In genomic region chr1:38138498-38139233, GRCh38 we compare ENCODE assay signal across 8 cellular contexts.
DNase-seq lines count a peak whose midpoint lies in the region; ATAC-seq and TF ChIP-seq lines count a peak whose summit lies in the region.

No MANE protein-coding gene starts in this region.

- BruUV-seq in PC-9 (replicated peaks; lab: Mats Ljungman, UMichigan), result no TSS peak

- peaks cover 24% of the 10 kb centered on the region for H3F3A ChIP-seq in PC-9 (ENCODE audit: insufficient read depth, low read depth)

- H3K4me3 ChIP-seq in PC-9 (no peak overlapping the region; the same call in 1 of the 2 replicates), fibroblast of lung (replicated peaks in 1 of 4; ENCODE audit: control extremely low read depth in 1 of 4, insufficient read depth in 1 of 4, low read depth in 3 of 4, low read length in 4 of 4) (no peak overlapping the region)

- H4K20me1 ChIP-seq in PC-9 (ENCODE audit: insufficient read depth) (no peaks in the 10 kb centered on the region), fibroblast of lung (ENCODE audit: control insufficient read depth, extremely low read depth, insufficient read depth, low read length) (no peaks in the 10 kb centered on the region)

- H3K36me3 ChIP-seq in PC-9 (ENCODE audit: low read depth) (no peaks in the 10 kb centered on the region), fibroblast of lung (ENCODE audit: control insufficient read depth, insufficient read depth, low read length) (no peaks in the 10 kb centered on the region)

- TF ChIP-seq CTCF in PC-9 (conservative IDR thresholded peaks at IDR 0.05), result no peak
- TF ChIP-seq CTCF in fibroblast of lung (conservative IDR thresholded peaks at IDR 0.05 in 1 of 2, IDR thresholded peaks at IDR 0.05 in 1 of 2; ENCODE audit: low read depth in 1 of 2, low read length in 2 of 2), result peak; percentile 13 to 30

- CTCF ChIA-PET in PC-9 (lab: Charles Lee), result interaction anchor here (0.5 to 1.1 kb wide), 5 partner anchors 12 to 1652 kb away, joined by 3 to 8 read pairs (median 4); partner anchors contain the start of gene SF3A3

- intact Hi-C loops in PC-9 (cut with micrococcal nuclease; ENCODE audit: unreplicated experiment), result loop anchor here (1.0 to 10.0 kb wide), 5 partner anchors 12 to 816 kb away; partner anchors contain the start of genes POU3F1 and ZC3H12A

- H3K9me2 ChIP-seq in PC-9 (ENCODE audit: insufficient read depth), result no peaks in the 10 kb centered on the region

- ATAC-seq in HG02763 (IDR thresholded peaks at IDR 0.05; ENCODE audit: unreplicated experiment) (no peak), GM18498 (IDR thresholded peaks at IDR 0.05; ENCODE audit: unreplicated experiment) (no peak)

- H3K27me3 ChIP-seq in PC-9 (ENCODE audit: insufficient read depth, low read depth) (no peaks in the 10 kb centered on the region), fibroblast of lung (ENCODE audit: control insufficient read depth, insufficient read depth, low read length) (peaks cover 27% of the 10 kb centered on the region)

- POLR2A ChIA-PET in PC-9 (lab: Charles Lee; ENCODE audit: unreplicated experiment), result interaction anchor here (0.5 to 1.1 kb wide), 5 partner anchors 9 to 887 kb away, joined by 4 to 8 read pairs (median 4); no protein-coding TSS in a partner anchor

- peak overlapping the region; percentile 48 for H3K27ac ChIP-seq in PC-9
- no peak overlapping the region for H3K27ac ChIP-seq in fibroblast of lung (ENCODE audit: insufficient read depth, low read length)

- H3K4me1 ChIP-seq in PC-9 (replicated peaks; ENCODE audit: insufficient read depth), result peaks cover 58% of the 10 kb centered on the region
- peaks cover 14% of the 10 kb centered on the region for H3K4me1 ChIP-seq in fibroblast of lung (ENCODE audit: control insufficient read depth, extremely low read depth, insufficient read depth, low read length)

- H3K4me2 ChIP-seq in PC-9 (peak overlapping the region; percentile 58), fibroblast of lung (ENCODE audit: extremely low read depth, insufficient read depth, low read length) (peak overlapping the region; percentile 62)

- H3K79me2 ChIP-seq in PC-9 (ENCODE audit: low read depth) (no peaks in the 10 kb centered on the region), fibroblast of lung (ENCODE audit: control insufficient read depth, insufficient read depth, low read length) (no peaks in the 10 kb centered on the region)

- DNase-seq in C1 segment of cervical spinal cord (lab: John Stamatoyannopoulos, UW), result peak in 11 of 14 donors; percentile 5 to 61 (median 38)
- peak; percentile 99 for DNase-seq in PC-9
- peak; percentile 92 to 98 for DNase-seq in fibroblast of lung (ENCODE audit: low read depth in 2 of 2)
- DNase-seq in nucleus accumbens (lab: John Stamatoyannopoulos, UW), result peak in 29 of 56 donors; percentile 4 to 74 (median 37)
- DNase-seq in COLO829 (ENCODE audit: low spot score), result no peak
- DNase-seq in foreskin melanocyte, result no peak

- H2AFZ ChIP-seq in PC-9 (no peak overlapping the region), fibroblast of lung (ENCODE audit: low read length) (no peak overlapping the region)

- no peak overlapping the region for H3K9ac ChIP-seq in fibroblast of lung (ENCODE audit: insufficient read depth, low read length)

- H3K9me3 ChIP-seq in PC-9 (ENCODE audit: insufficient read depth, low read depth) (no peaks in the 10 kb centered on the region), fibroblast of lung (ENCODE audit: control insufficient read depth, insufficient read depth, low read depth, low read length) (no peaks in the 10 kb centered on the region)

Comparison
In these comparisons a context has a peak if more than half of its experiments do, and no peak if none do; other contexts are left out.
1. DNase-seq: peak in C1 segment of cervical spinal cord (11 of 14), PC-9 (2 of 2), fibroblast of lung (2 of 2) and nucleus accumbens (29 of 56); none in COLO829 (single experiment) and foreskin melanocyte (single experiment).